Comparison of ENCODE assay signal across 13 cellular contexts in genomic region chr1:85629532-85629920, GRCh38. TPM values are rescaled to one million over a fixed set of nuclear protein-coding genes. Genes with fewer than 3 reads are reported as not detected.
DNase-seq lines count a peak whose midpoint lies in the region; ATAC-seq and TF ChIP-seq lines count a peak whose summit lies in the region.
"Had no signal": no experiment of that assay in that cellular context is flagged by ENCODE, and none has a peak within 500 bp of the region (broad histone marks: within the 10 kb centered on the region; RNA-seq: fewer than 3 reads in every experiment).

No MANE protein-coding gene starts in this region.

- DNase-seq in body of pancreas (no peak), right lobe of liver (no peak), transverse colon (no peak), Peyer's patch (no peak), GM13977 (ENCODE audit: low spot score) (no peak)
- DNase-seq in CD8-positive, alpha-beta T cell = no peak
- DNase-seq: DMS79, MV-4-11, naive B cell, NCI-H524 treated with DMSO at 0.1 percent for 48 hours had no signal

- POLR2A ChIA-PET in CD8-positive, alpha-beta T cell (lab: Charles Lee) = no interaction called here

- H3K9me3 ChIP-seq in HUES64 (ENCODE audit: insufficient read depth, low read depth, low read length) (no peaks in the 10 kb centered on the region), body of pancreas (no peaks in the 10 kb centered on the region), right lobe of liver (no peaks in the 10 kb centered on the region), transverse colon (no peaks in the 10 kb centered on the region), Peyer's patch (no peaks in the 10 kb centered on the region)
- no peaks in the 10 kb centered on the region for H3K9me3 ChIP-seq in CD8-positive, alpha-beta T cell (ENCODE audit: low read length)

- H3K4me3 ChIP-seq in HUES64 (ENCODE audit: low read length) = no peak overlapping the region
- H3K4me3 ChIP-seq in body of pancreas = no peak overlapping the region
- peak overlapping the region in 2 of 3 donors; percentile 28 to 44 for H3K4me3 ChIP-seq in right lobe of liver
- no peak overlapping the region for H3K4me3 ChIP-seq in transverse colon
- no peak overlapping the region for H3K4me3 ChIP-seq in CD8-positive, alpha-beta T cell (ENCODE audit: low read depth, low read length)
- H3K4me3 ChIP-seq in Peyer's patch = no peak overlapping the region

- H3K4me3 Mint-ChIP-seq in CD8-positive, alpha-beta T cell = no peak overlapping the region
- H3K4me3 Mint-ChIP-seq: stimulated activated memory B cell treated with anti-CD40 and anti-IgM and Interleukin-4, amounts not matched to agents 10 μg/mL and 1 μg/mL and 100 μg/mL, for 72 hours had no signal

- in situ Hi-C loops in transverse colon (cut with MboI; ENCODE audit: low pct_ligation_motif_present in 1 of 4, low pct_unique_long_range_greater_than_20kb in 1 of 4, low sequenced_read_pairs in 3 of 4) = no loop called here
- in situ Hi-C loops in GM13977 (cut with MboI; ENCODE audit: low pct_unique_long_range_greater_than_20kb, low sequenced_read_pairs, unreplicated experiment) = no loop called here

- H3K36me3 Mint-ChIP-seq in CD8-positive, alpha-beta T cell = peaks cover 72% of the 10 kb centered on the region

- TF ChIP-seq CTCF in body of pancreas (IDR thresholded peaks at IDR 0.05) (no peak), right lobe of liver (IDR thresholded peaks at IDR 0.05) (no peak), transverse colon (IDR thresholded peaks at IDR 0.05) (no peak), Peyer's patch (IDR thresholded peaks at IDR 0.05) (no peak), GM13977 (IDR thresholded peaks at IDR 0.05; ENCODE audit: extremely low read depth, insufficient read depth, missing control alignments) (no peak)
- no peak for TF ChIP-seq CTCF in CD8-positive, alpha-beta T cell (IDR thresholded peaks at IDR 0.05)

- intact Hi-C loops in body of pancreas (cut with DNase I) (no loop called here), right lobe of liver (cut with DNase I) (no loop called here), transverse colon (cut with DNase I; ENCODE audit: low total_unique reads) (no loop called here)
- intact Hi-C loops in CD8-positive, alpha-beta T cell (cut with DNase I, micrococcal nuclease) = no loop called here

- ATAC-seq in body of pancreas = peak; percentile 22
- ATAC-seq in right lobe of liver = peak; percentile 76 to 80 (median 77)
- ATAC-seq in CD8-positive, alpha-beta T cell = no peak
- ATAC-seq: stimulated activated memory B cell treated with anti-CD40 and anti-IgM and Interleukin-4, amounts not matched to agents 10 μg/mL and 1 μg/mL and 100 μg/mL, for 72 hours had no signal

- TF ChIP-seq POLR2A in body of pancreas (IDR thresholded peaks at IDR 0.05) (no peak), right lobe of liver (IDR thresholded peaks at IDR 0.05) (peak; percentile 31), transverse colon (IDR thresholded peaks at IDR 0.05) (no peak), Peyer's patch (IDR thresholded peaks at IDR 0.05) (no peak)

- WGBS in HUES64 = 57% methylated on average over 2 of the region's 2 CpGs
- 11 to 29% methylated on average over 2 of the region's 2 CpGs for WGBS in body of pancreas, 2 donors
- WGBS in right lobe of liver (ENCODE audit: insufficient coverage, low coverage, low lambda C conversion rate, missing lambda C conversion rate) = 33% methylated on average over 2 of the region's 2 CpGs
- WGBS in transverse colon (ENCODE audit: low coverage in 1 of 2), 2 donors = 18 to 42% methylated on average over 2 of the region's 2 CpGs

- no peaks in the 10 kb centered on the region for H3K27me3 ChIP-seq in HUES64 (ENCODE audit: insufficient read depth, low read length)
- no peaks in the 10 kb centered on the region for H3K27me3 ChIP-seq in body of pancreas
- no peaks in the 10 kb centered on the region for H3K27me3 ChIP-seq in right lobe of liver
- no peaks in the 10 kb centered on the region for H3K27me3 ChIP-seq in transverse colon
- no peaks in the 10 kb centered on the region for H3K27me3 ChIP-seq in CD8-positive, alpha-beta T cell (ENCODE audit: insufficient read depth, low read length)
- H3K27me3 ChIP-seq in Peyer's patch = no peaks in the 10 kb centered on the region

- no peaks in the 10 kb centered on the region for H3K4me1 Mint-ChIP-seq in CD8-positive, alpha-beta T cell (ENCODE audit: low read depth)
- H3K4me1 Mint-ChIP-seq: stimulated activated memory B cell treated with anti-CD40 and anti-IgM and Interleukin-4, amounts not matched to agents 10 μg/mL and 1 μg/mL and 100 μg/mL, for 72 hours had no signal

- CTCF ChIA-PET in CD8-positive, alpha-beta T cell (lab: Charles Lee) = interaction anchor here (0.9 kb wide), 1 partner anchor 18 kb away, joined by 4 read pairs; no protein-coding TSS in a partner anchor

- H3K27ac Mint-ChIP-seq in CD8-positive, alpha-beta T cell = no peak overlapping the region
- H3K27ac Mint-ChIP-seq: stimulated activated memory B cell treated with anti-CD40 and anti-IgM and Interleukin-4, amounts not matched to agents 10 μg/mL and 1 μg/mL and 100 μg/mL, for 72 hours had no signal

- no peaks in the 10 kb centered on the region for H3K27me3 Mint-ChIP-seq in CD8-positive, alpha-beta T cell (ENCODE audit: low read depth)
- H3K27me3 Mint-ChIP-seq: naive B cell; stimulated activated memory B cell treated with anti-CD40 and anti-IgM and Interleukin-4, amounts not matched to agents 10 μg/mL and 1 μg/mL and 100 μg/mL, for 72 hours had no signal

- TF ChIP-seq EP300 in transverse colon (IDR thresholded peaks at IDR 0.05; ENCODE audit: low read depth) = no peak

- H3K4me1 ChIP-seq in HUES64 (ENCODE audit: insufficient read depth, low read length) (peaks cover 16% of the 10 kb centered on the region), body of pancreas (peaks cover 18% of the 10 kb centered on the region), right lobe of liver (peaks cover 0 to 20% (median 2%) of the 10 kb centered on the region in 4 donors), transverse colon (peaks cover 5 to 17% (median 12%) of the 10 kb centered on the region in 4 donors), Peyer's patch (no peaks in the 10 kb centered on the region)
- no peaks in the 10 kb centered on the region for H3K4me1 ChIP-seq in CD8-positive, alpha-beta T cell (ENCODE audit: insufficient read depth, low read length)

- H3K27ac ChIP-seq in HUES64 (ENCODE audit: low read depth, low read length) (peak overlapping the region; percentile 85; the same call in 1 of the 2 replicates), body of pancreas (peak overlapping the region in 1 of 4 donors; percentile 61), right lobe of liver (peak overlapping the region; percentile 83 to 96 (median 87)), transverse colon (peak overlapping the region; percentile 34 to 65 (median 50)), Peyer's patch (no peak overlapping the region)
- H3K27ac ChIP-seq in CD8-positive, alpha-beta T cell (ENCODE audit: low read depth, low read length) = no peak overlapping the region

- H3K9me3 Mint-ChIP-seq in CD8-positive, alpha-beta T cell = peaks cover 7% of the 10 kb centered on the region

- no peak overlapping the region; the same call in 1 of the 2 replicates for H3K9ac ChIP-seq in HUES64 (ENCODE audit: low read depth, low read length)

- H3K36me3 ChIP-seq in HUES64 (ENCODE audit: insufficient read depth, low read length) = no peaks in the 10 kb centered on the region
- H3K36me3 ChIP-seq in body of pancreas (replicated peaks in 1 of 2; ENCODE audit: insufficient read depth in 1 of 2, low read depth in 2 of 2) = no peaks in the 10 kb centered on the region
- H3K36me3 ChIP-seq in right lobe of liver = no peaks in the 10 kb centered on the region
- H3K36me3 ChIP-seq in transverse colon = no peaks in the 10 kb centered on the region
- no peaks in the 10 kb centered on the region for H3K36me3 ChIP-seq in CD8-positive, alpha-beta T cell (ENCODE audit: insufficient read depth, low read length)
- H3K36me3 ChIP-seq in Peyer's patch = no peaks in the 10 kb centered on the region

RNA-seq across cellular contexts. Expression of gene CCN1, which starts 49.0 kb away (rescaled TPM):
- polyA plus RNA-seq in HUES64 (2013, experiment 1 of 2) = 35.5 TPM
- polyA plus RNA-seq in HUES64 (2013, experiment 2 of 2) = 36.1 TPM
- total RNA-seq in body of pancreas (100 to 1,000 TPM in 1 of 2 donors, 10 to 100 TPM in 1; 63.3 to 135 TPM), right lobe of liver (10 to 100 TPM in 5 of 6 experiments, 1 to 10 TPM in 1; 6.7 to 62.4 (median 47.8) TPM), transverse colon (10 to 100 TPM; 18.6 to 79.6 (median 53.1) TPM), Peyer's patch (100 to 1,000 TPM in 1 of 4 donors, 10 to 100 TPM in 1, 1 to 10 TPM in 2; 1.8 to 427 (median 13.4) TPM)
- not detected for total RNA-seq in CD8-positive, alpha-beta T cell
- total RNA-seq: T-helper 2 cell treated with Interferon-gamma antibody and Interleukin-4, amounts not matched to agents 100 ng/mL and 5 ng/mL, for 36 hours had no signal

Comparison
In these comparisons a context has a peak if more than half of its experiments do, and no peak if none do; other contexts are left out.
1. H3K27ac ChIP-seq: peak in HUES64 (single experiment), right lobe of liver (3 of 3) and transverse colon (4 of 4); none in CD8-positive, alpha-beta T cell (single experiment) and Peyer's patch (0 of 4).
2. H3K4me3 ChIP-seq: peak in right lobe of liver (2 of 3); none in HUES64 (single experiment), body of pancreas (0 of 2), transverse colon (0 of 4), CD8-positive, alpha-beta T cell (single experiment) and Peyer's patch (0 of 4).